22 cellular contexts compared by ENCODE assay signal in the genomic region with DNA sequence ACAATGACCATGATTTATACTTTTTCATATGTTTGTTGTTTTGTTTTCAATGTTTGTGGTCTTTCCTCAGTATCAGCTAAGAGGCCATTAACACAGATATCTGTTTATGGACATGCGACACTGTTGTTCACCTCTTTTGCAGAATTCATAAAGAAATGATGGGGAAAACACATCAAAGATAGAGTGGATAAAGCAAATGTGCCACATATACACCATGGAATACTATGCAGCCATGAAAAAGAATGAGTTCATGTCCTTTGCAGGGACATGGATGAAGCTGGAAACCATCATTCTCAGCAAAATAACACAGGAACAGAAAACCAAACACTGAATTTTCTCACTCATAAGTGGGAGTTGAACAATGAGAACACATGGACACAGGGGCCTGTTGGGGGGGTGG. TPM values are rescaled to one million over a fixed set of nuclear protein-coding genes. Genes with fewer than 3 reads are reported as not detected.
"Had no signal": no experiment of that assay in that cellular context is flagged by ENCODE, and none has a peak within 500 bp of the region (broad histone marks: within the 10 kb centered on the region; RNA-seq: fewer than 3 reads in every experiment).

No MANE protein-coding gene starts in this region.

RNA-seq across cellular contexts. Expression of a gene that starts 5.7 kb away (rescaled TPM):
- total RNA-seq: astrocyte had no signal

RNA-seq across cellular contexts. Expression of a gene that starts 27.0 kb away (rescaled TPM):
- total RNA-seq: activated CD4-positive, alpha-beta memory T cell treated with anti-CD3 and anti-CD28 coated beads for 36 hours; activated CD4-positive, alpha-beta T cell treated with anti-CD3 and anti-CD28 coated beads, Interleukin-2, amount 10 ng/mL, durations not matched to agents 24 days and 14 days; activated CD8-positive, alpha-beta memory T cell treated with anti-CD3 and anti-CD28 coated beads for 36 hours; activated CD8-positive, alpha-beta T cell treated with anti-CD3 and anti-CD28 coated beads for 36 hours; activated naive CD4-positive, alpha-beta T cell treated with anti-CD3 and anti-CD28 coated beads for 36 hours; activated naive CD4-positive, alpha-beta T cell treated with anti-CD3 and anti-CD28 coated beads, Interleukin-2, amount 50 U/mL, for 72 hours; activated naive CD8-positive, alpha-beta T cell treated with anti-CD3 and anti-CD28 coated beads for 36 hours; activated T-cell treated with anti-CD3 and anti-CD28 coated beads, Interleukin-2, amount 50 U/mL, for 4 hours; activated T-cell treated with anti-CD3 and anti-CD28 coated beads, Interleukin-2, amount 50 U/mL, for 72 hours; activated T-helper 1 cell treated with anti-CD3 and anti-CD28 coated beads, Interleukin-12 subunit alpha, Interleukin-12 subunit beta, Interleukin-2, Interleukin-4 antibody, amounts not matched to agents 30 ng/mL and 10 ng/mL and 1 ng/mL, durations not matched to agents 14 hours and 24 hours and 36 hours; activated T-helper 17 cell treated with anti-CD3 and anti-CD28 coated beads, Interleukin-2, amount 50 U/mL, for 72 hours; aorta; astrocyte; body of pancreas; breast epithelium; cardiac septum; T-cell; T-helper 1 cell treated with Interleukin-12 subunit alpha and Interleukin-12 subunit beta and Interleukin-4 antibody, amounts not matched to agents 30 ng/mL and 1 ng/mL, for 36 hours; T-helper 17 cell; T-helper 2 cell treated with Interferon-gamma antibody and Interleukin-4, amounts not matched to agents 100 ng/mL and 5 ng/mL, for 36 hours; WTC11 had no signal
- polyA plus RNA-seq: adrenal gland, aorta had no signal
